In the genomic region with DNA sequence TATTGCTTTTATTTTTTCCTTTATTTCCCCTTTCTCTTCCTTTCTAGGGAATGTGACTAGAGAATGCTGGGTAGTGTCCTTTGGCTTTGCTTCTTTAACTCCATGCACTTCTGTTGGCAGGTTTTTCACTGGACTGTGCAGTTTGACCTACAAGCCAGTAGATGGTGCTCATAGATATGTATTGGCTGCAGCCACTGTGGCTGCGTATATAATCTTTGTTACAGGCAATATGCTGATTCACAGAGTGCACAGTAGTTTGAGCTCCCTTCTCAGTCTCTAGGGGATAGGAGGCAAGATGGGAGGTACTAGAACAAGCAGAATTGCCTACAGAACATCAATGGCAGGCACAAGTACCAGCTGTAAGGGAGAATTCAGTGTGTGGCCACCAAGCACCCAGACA, we compare ENCODE assay signal across 10 cellular contexts.
A peak's percentile ranks its signal among the peaks of the same experiment; 100 is the strongest.
DNase-seq lines count a peak whose midpoint lies in the region; ATAC-seq and TF ChIP-seq lines count a peak whose summit lies in the region.
"Had no signal": no experiment of that assay in that cellular context is flagged by ENCODE, and none has a peak within 500 bp of the region (broad histone marks: within the 10 kb centered on the region; RNA-seq: fewer than 3 reads in every experiment).

No MANE protein-coding gene starts in this region.

- TF ChIP-seq POLR2A in ovary (IDR thresholded peaks at IDR 0.05): no peak

- peak; percentile 83 for ATAC-seq in HG02759 (IDR thresholded peaks at IDR 0.05; ENCODE audit: unreplicated experiment)
- ATAC-seq in HG02610 (IDR thresholded peaks at IDR 0.05; ENCODE audit: unreplicated experiment): no peak
- ATAC-seq in HG03469 (IDR thresholded peaks at IDR 0.05; ENCODE audit: unreplicated experiment): no peak

- no peak for TF ChIP-seq EP300 in ovary (IDR thresholded peaks at IDR 0.05)

- WGBS in ovary, 3 donors: 60 to 79% (median 63%) methylated on average over 1 of the region's 1 CpG

- no peaks in the 10 kb centered on the region for H3K27me3 ChIP-seq in ovary

- no peaks in the 10 kb centered on the region for H3K9me3 ChIP-seq in ovary
- H3K9me3 ChIP-seq: psoas muscle had no signal

- no peaks in the 10 kb centered on the region for H3K36me3 ChIP-seq in ovary

- DNase-seq in GDM1 (lab: John Stamatoyannopoulos, UW) (peak; percentile 5), NCI-H69 (lab: John Stamatoyannopoulos, UW) (peak; percentile 58), fibroblast of gingiva (ENCODE audit: low read depth) (peak; percentile 65), cardiac septum (ENCODE audit: low spot score) (no peak), ovary (no peak)
- DNase-seq: psoas muscle had no signal

- no peak overlapping the region for H3K4me3 ChIP-seq in ovary
- H3K4me3 ChIP-seq: psoas muscle, SK-N-MC had no signal

- no peak overlapping the region for H3K27ac ChIP-seq in ovary
- H3K27ac ChIP-seq: psoas muscle, SK-N-MC had no signal

- intact Hi-C loops in cardiac septum (cut with DNase I): no loop called here
- intact Hi-C loops in ovary (cut with DNase I): no loop called here

- no peak for TF ChIP-seq CTCF in ovary (IDR thresholded peaks at IDR 0.05)

- no peaks in the 10 kb centered on the region for H3K4me1 ChIP-seq in ovary (ENCODE audit: insufficient read depth)
- H3K4me1 ChIP-seq: psoas muscle had no signal

Comparison
In these comparisons a context has a peak if more than half of its experiments do, and no peak if none do; other contexts are left out.
1. DNase-seq: peak in GDM1 (single experiment), NCI-H69 (single experiment) and fibroblast of gingiva (single experiment); none in cardiac septum (single experiment) and ovary (0 of 5).